ENCODE assay signal across 8 cellular contexts in genomic region chr14:76762617-76763361, GRCh38. TPM values are rescaled to one million over a fixed set of nuclear protein-coding genes. Genes with fewer than 3 reads are reported as not detected.
A peak's percentile ranks its signal among the peaks of the same experiment; 100 is the strongest.
DNase-seq lines count a peak whose midpoint lies in the region; ATAC-seq and TF ChIP-seq lines count a peak whose summit lies in the region.

No MANE protein-coding gene starts in this region.

- CTCF ChIA-PET in BJ (lab: Yijun Ruan, JAX): interaction anchor here (1.1 to 1.5 kb wide), 2 partner anchors 21 to 22 kb away, joined by 3 to 5 read pairs; no protein-coding TSS in a partner anchor

- H3K4me1 Mint-ChIP-seq in nephron progenitor cell: peaks cover 41% of the 10 kb centered on the region

- H3K9me3 Mint-ChIP-seq in nephron progenitor cell: no peaks in the 10 kb centered on the region

- H3K27me3 Mint-ChIP-seq in nephron progenitor cell (ENCODE audit: low read depth, poor library complexity): peaks cover 23% of the 10 kb centered on the region

- intact Hi-C loops in esophagus muscularis mucosa (cut with DNase I): no loop called here

- H3K4me1 ChIP-seq in Peyer's patch (peaks cover 0 to 33% (median 5%) of the 10 kb centered on the region in 4 donors), esophagus muscularis mucosa (peaks cover 19 to 54% (median 48%) of the 10 kb centered on the region in 4 donors)

- H3K36me3 Mint-ChIP-seq in nephron progenitor cell (ENCODE audit: low read depth): peaks cover 5% of the 10 kb centered on the region

- H3K36me3 ChIP-seq in BJ (ENCODE audit: control insufficient read depth, insufficient read depth, low read length) (no peaks in the 10 kb centered on the region), Peyer's patch (no peaks in the 10 kb centered on the region), esophagus muscularis mucosa (peaks cover 0 to 3% (median 0%) of the 10 kb centered on the region in 4 donors)

- H3K27me3 ChIP-seq in BJ (ENCODE audit: control insufficient read depth, insufficient read depth, low read length): no peaks in the 10 kb centered on the region; the same call in 1 of the 2 replicates
- H3K27me3 ChIP-seq in Peyer's patch: no peaks in the 10 kb centered on the region
- no peaks in the 10 kb centered on the region for H3K27me3 ChIP-seq in esophagus muscularis mucosa

- TF ChIP-seq CTCF in BJ (IDR thresholded peaks at IDR 0.05; ENCODE audit: insufficient read depth, low read depth, low read length) (no peak), Peyer's patch (IDR thresholded peaks at IDR 0.05) (no peak), esophagus muscularis mucosa (IDR thresholded peaks at IDR 0.05) (no peak), nephron progenitor cell (IDR thresholded peaks at IDR 0.05) (no peak)

- 53% methylated on average over 19 of the region's 27 CpGs for WGBS in esophagus muscularis mucosa

- POLR2A ChIA-PET in BJ (lab: Charles Lee): no interaction called here

- no peak overlapping the region for H3K27ac Mint-ChIP-seq in nephron progenitor cell

- no peak for DNase-seq in BJ (ENCODE audit: low read depth)
- DNase-seq in Peyer's patch: peak in 2 of 3 donors; percentile 15 to 34
- no peak for DNase-seq in esophagus muscularis mucosa (ENCODE audit: extremely low spot score)
- DNase-seq in nephron progenitor cell: no peak
- DNase-seq in kidney tubule cell (ENCODE audit: low spot score): no peak
- DNase-seq in central memory CD4-positive, alpha-beta T cell: no peak
- DNase-seq in stimulated activated CD4-positive, alpha-beta T cell treated with anti-CD3 and anti-CD28 coated beads, Interleukin-4, amount 100 ng/mL, for 4 hours: no peak

- H3K27ac ChIP-seq in Peyer's patch (peak overlapping the region in 2 of 4 donors; percentile 77 to 84), esophagus muscularis mucosa (replicated peaks in 1 of 4) (peak overlapping the region; percentile 53 to 85 (median 72))

- no peaks in the 10 kb centered on the region for H3K9me3 ChIP-seq in Peyer's patch
- H3K9me3 ChIP-seq in esophagus muscularis mucosa: no peaks in the 10 kb centered on the region

- H3K4me3 Mint-ChIP-seq in nephron progenitor cell: peak overlapping the region; percentile 91

- peak overlapping the region; percentile 60 for H3K4me3 ChIP-seq in BJ (ENCODE audit: low read depth, low read length)
- H3K4me3 ChIP-seq in Peyer's patch: peak overlapping the region; percentile 72 to 90 (median 84)
- H3K4me3 ChIP-seq in esophagus muscularis mucosa: peak overlapping the region; percentile 73 to 95 (median 78)

- TF ChIP-seq POLR2A in Peyer's patch (IDR thresholded peaks at IDR 0.05): no peak
- TF ChIP-seq POLR2A in esophagus muscularis mucosa (IDR thresholded peaks at IDR 0.05; ENCODE audit: low read depth): no peak

- no peak for TF ChIP-seq EP300 in esophagus muscularis mucosa (IDR thresholded peaks at IDR 0.05)

- no peak for ATAC-seq in HG03521 (IDR thresholded peaks at IDR 0.05; ENCODE audit: unreplicated experiment)

RNA-seq across cellular contexts. Expression of gene VASH1, which starts 1.5 kb away (rescaled TPM):
- polyA plus RNA-seq in BJ (2011; rRNA removed): 3.3 and 4.0 TPM in 2 replicates
- 3.7 and 4.7 TPM in 2 replicates for polyA minus RNA-seq in BJ (2011; rRNA and poly(A)+ RNA removed)
- total RNA-seq in Peyer's patch: 10 to 100 TPM in 1 of 4 donors, 1 to 10 TPM in 3; 1.6 to 33.0 (median 3.2) TPM
- total RNA-seq in esophagus muscularis mucosa: 10 to 100 TPM in 2 of 4 donors, 1 to 10 TPM in 2; 5.6 to 17.5 (median 9.2) TPM

RNA-seq across cellular contexts. Expression of gene ANGEL1, which starts 49.9 kb away (rescaled TPM):
- 14.0 and 16.8 TPM in 2 replicates for polyA plus RNA-seq in BJ (2011; rRNA removed)
- polyA minus RNA-seq in BJ (2011; rRNA and poly(A)+ RNA removed): 15.7 and 16.9 TPM in 2 replicates
- total RNA-seq in Peyer's patch (10 to 100 TPM in 3 of 4 donors, 1 to 10 TPM in 1; 9.8 to 15.7 (median 13.0) TPM), esophagus muscularis mucosa (10 to 100 TPM in 2 of 4 donors, 1 to 10 TPM in 2; 7.9 to 15.8 (median 11.3) TPM)

Comparison
In these comparisons a context has a peak if more than half of its experiments do, and no peak if none do; other contexts are left out.
1. DNase-seq: peak in Peyer's patch (2 of 3); none in BJ (single experiment), esophagus muscularis mucosa (single experiment), nephron progenitor cell (single experiment), kidney tubule cell (single experiment), central memory CD4-positive, alpha-beta T cell (single experiment) and stimulated activated CD4-positive, alpha-beta T cell treated with anti-CD3 and anti-CD28 coated beads, Interleukin-4, amount 100 ng/mL, for 4 hours (0 of 2).
2. Peak in every context shown above with its lines, with median percentiles within 50 percentile points of each other: H3K4me3 ChIP-seq.